In genomic region chr11:122882189-122882808, GRCh38 we compare ENCODE assay signal across 8 cellular contexts. TPM values are rescaled to one million over a fixed set of nuclear protein-coding genes. Genes with fewer than 3 reads are reported as not detected.
A peak's percentile ranks its signal among the peaks of the same experiment; 100 is the strongest.
DNase-seq lines count a peak whose midpoint lies in the region; ATAC-seq and TF ChIP-seq lines count a peak whose summit lies in the region.

JHY (plus strand) TSS chr11:122882759; CDS start chr11:122885850, 3,091 bp downstream.

- ATAC-seq in omental fat pad (ENCODE audit: low FRiP score): no peak

- 28 to 36% (median 30%) methylated on average over 26 to 33 of the region's 33 CpGs for WGBS in ovary, 3 donors

- no peak for TF ChIP-seq CTCF in ovary (IDR thresholded peaks at IDR 0.05)
- TF ChIP-seq CTCF in omental fat pad (IDR thresholded peaks at IDR 0.05): no peak

- DNase-seq in EL (peak; percentile 35), NT2/D1 (ENCODE audit: low read depth, low spot score) (no peak), epithelial cell of prostate (ENCODE audit: low read depth, low spot score) (no peak), ovary (no peak), mucosa of gallbladder (ENCODE audit: low spot score) (no peak), omental fat pad (ENCODE audit: low spot score) (no peak), NCI-H1048 (lab: John Stamatoyannopoulos, UW) (no peak), AG08396 (ENCODE audit: low spot score) (no peak)

- H3K4me1 ChIP-seq in NT2/D1 (ENCODE audit: insufficient read depth, insufficient read length) (no peaks in the 10 kb centered on the region), ovary (ENCODE audit: insufficient read depth) (peaks cover 5% of the 10 kb centered on the region)

- TF ChIP-seq POLR2A in ovary (IDR thresholded peaks at IDR 0.05): no peak

- peak within 1 kb of the TSS; percentile 81 for H3K27ac ChIP-seq in epithelial cell of prostate
- H3K27ac ChIP-seq in ovary: peak within 1 kb of the TSS; percentile 53 to 69

- H3K27me3 ChIP-seq in NT2/D1 (ENCODE audit: insufficient read depth, insufficient read length): peaks cover 15% of the 10 kb centered on the region
- H3K27me3 ChIP-seq in ovary: no peaks in the 10 kb centered on the region

- H3K9me3 ChIP-seq in NT2/D1 (ENCODE audit: insufficient read depth, low read length) (no peaks in the 10 kb centered on the region), ovary (no peaks in the 10 kb centered on the region)

- H3K9ac ChIP-seq in NT2/D1 (ENCODE audit: insufficient read length, low read depth): peak within 1 kb of the TSS; percentile 75

- H3K36me3 ChIP-seq in NT2/D1 (ENCODE audit: insufficient read depth, insufficient read length, low read length): no peaks in the 10 kb centered on the region
- H3K36me3 ChIP-seq in ovary: no peaks in the 10 kb centered on the region

- H3K4me3 ChIP-seq in NT2/D1 (ENCODE audit: insufficient read length, low read depth): peak within 1 kb of the TSS; percentile 57
- peak within 1 kb of the TSS; percentile 56 for H3K4me3 ChIP-seq in ovary

- intact Hi-C loops in ovary (cut with DNase I): no loop called here

- TF ChIP-seq EP300 in ovary (IDR thresholded peaks at IDR 0.05): no peak

RNA-seq across cellular contexts. Expression of gene JHY, which starts in this region (rescaled TPM):
- total RNA-seq in ovary (1 to 10 TPM; 3.0 to 7.9 (median 3.7) TPM), mucosa of gallbladder (2.4 TPM), omental fat pad (10 to 100 TPM in 1 of 4 donors, 1 to 10 TPM in 3; 5.4 to 17.7 (median 7.6) TPM)
- 1 to 10 TPM; 2.2 to 4.2 TPM for polyA plus RNA-seq in ovary
